9 cellular contexts compared by ENCODE assay signal in the genomic region with DNA sequence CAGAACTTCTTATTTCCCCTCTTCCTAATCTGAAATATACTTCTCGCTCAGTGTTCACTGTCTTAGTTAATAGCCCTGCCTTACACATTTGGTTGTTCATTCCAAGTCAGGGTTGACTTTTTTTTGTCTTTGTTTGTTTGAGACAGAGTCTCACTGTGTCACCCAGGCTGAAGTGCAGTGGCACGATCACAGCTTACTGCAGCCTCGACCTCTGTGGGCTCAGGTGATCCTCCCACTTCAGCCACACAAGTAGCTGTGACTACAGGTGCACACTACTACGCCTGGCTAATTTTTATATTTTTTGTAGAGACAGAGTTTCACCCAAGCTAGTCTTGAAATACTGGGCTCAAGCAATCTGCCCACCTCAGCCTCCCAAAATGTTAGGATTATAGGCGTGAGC.
"Had no signal": no experiment of that assay in that cellular context is flagged by ENCODE, and none has a peak within 500 bp of the region (broad histone marks: within the 10 kb centered on the region; RNA-seq: fewer than 3 reads in every experiment).

No MANE protein-coding gene starts in this region.

- H3K9me3 Mint-ChIP-seq: HFFc6 had no signal

- FAIRE-seq: K562 had no signal

- DNase-seq: GM23248, GOT3, H7, HFFc6, IMR-90 had no signal

- ATAC-seq: HCT116, K562 had no signal

- H3K9me3 ChIP-seq: HAP-1 had no signal

- H3K4me3 Mint-ChIP-seq: HFFc6 had no signal

- H3K27ac Mint-ChIP-seq: HFFc6 had no signal

- H3K4me3 ChIP-seq: GM23248, HAP-1, K562 had no signal

- H3K4me1 ChIP-seq: HAP-1 had no signal

- H3K27ac ChIP-seq: GM23248, HL-60 had no signal
